In the genomic region with DNA sequence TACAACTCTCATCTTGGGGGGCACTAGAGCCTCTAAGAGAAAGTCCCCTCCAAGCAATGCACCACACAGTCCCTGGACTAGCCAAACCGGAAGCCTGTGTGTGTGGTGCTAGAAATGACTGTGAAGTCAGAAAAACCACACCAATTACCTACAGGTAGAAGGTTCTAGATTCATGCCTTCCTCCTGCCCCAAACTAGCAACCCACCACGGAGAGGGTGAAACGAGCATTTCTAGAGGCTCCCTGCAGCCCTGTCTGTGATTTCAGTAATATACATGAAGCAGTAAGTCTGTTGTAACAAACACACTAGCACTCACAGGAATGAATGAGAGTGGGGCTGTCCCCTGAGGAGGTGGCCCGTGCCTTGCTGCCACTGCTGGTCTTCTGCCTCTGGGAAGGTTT, we compare ENCODE assay signal across 13 cellular contexts.
DNase-seq lines count a peak whose midpoint lies in the region; ATAC-seq and TF ChIP-seq lines count a peak whose summit lies in the region.
"Had no signal": no experiment of that assay in that cellular context is flagged by ENCODE, and none has a peak within 500 bp of the region (broad histone marks: within the 10 kb centered on the region; RNA-seq: fewer than 3 reads in every experiment).

No MANE protein-coding gene starts in this region.

- CTCF ChIA-PET in GM10248 (lab: Yijun Ruan, JAX), result interaction anchor here (1.4 kb wide), 1 partner anchor 10 kb away, joined by 4 read pairs; no protein-coding TSS in a partner anchor

- H3K36me3 ChIP-seq in iPS-20b (ENCODE audit: insufficient read depth, low read depth, low read length), result no peaks in the 10 kb centered on the region
- H3K36me3 ChIP-seq: SJSA1 had no signal

- POLR2A ChIA-PET in GM10248 (lab: Yijun Ruan, JAX), result no interaction called here

- ATAC-seq in GM19463 (IDR thresholded peaks at IDR 0.05; ENCODE audit: unreplicated experiment), result peak; percentile 38
- peak; percentile 43 for ATAC-seq in HG03097 (IDR thresholded peaks at IDR 0.05; ENCODE audit: low FRiP score, unreplicated experiment)

- no peak overlapping the region for H3K9ac ChIP-seq in iPS-20b (ENCODE audit: low read depth, low read length)

- H3K4me1 ChIP-seq in iPS-20b (ENCODE audit: insufficient read depth, low read length), result peaks cover 58% of the 10 kb centered on the region

- DNase-seq in GM10248 (ENCODE audit: extremely low spot score) (peak; percentile 47), cortex of kidney (lab: John Stamatoyannopoulos, UW) (no peak), HCEC 1CT (no peak), DMS79 treated with DMSO at 0.1 percent for 48 hours (lab: John Stamatoyannopoulos, UW) (no peak)
- no peak for DNase-seq in NK-92 treated with Interleukin-12 subunit alpha and Interleukin-12 subunit beta, amount 100 ng/mL, for 24 hours (lab: John Stamatoyannopoulos, UW)
- DNase-seq: activated CD4-positive, alpha-beta T cell treated with anti-CD3 and anti-CD28 coated beads for 1 hour; activated effector memory CD4-positive, alpha-beta T cell treated with anti-CD3 and anti-CD28 coated beads, Interleukin-2, amount 50 U/mL, for 16 hours; Kasumi-1; NCI-H345 had no signal

- no peak overlapping the region for H3K27ac ChIP-seq in iPS-20b (ENCODE audit: low read length)
- H3K27ac ChIP-seq: SJSA1 had no signal

- H3K4me3 ChIP-seq in iPS-20b (ENCODE audit: low read length), result peak overlapping the region; percentile 8
- H3K4me3 ChIP-seq: SJSA1 had no signal

- TF ChIP-seq CTCF in GM10248 (IDR thresholded peaks at IDR 0.05; ENCODE audit: control extremely low read depth, extremely low read depth, low read depth, missing control alignments), result no peak

- peaks cover 99% of the 10 kb centered on the region for H3K27me3 ChIP-seq in iPS-20b (ENCODE audit: insufficient read depth, low read length)
- H3K27me3 ChIP-seq: SJSA1 had no signal

- no peaks in the 10 kb centered on the region for H3K9me3 ChIP-seq in iPS-20b (ENCODE audit: insufficient read depth, low read depth, low read length)
- H3K9me3 ChIP-seq: SJSA1 had no signal
